Comparison of ENCODE assay signal across 30 cellular contexts in genomic region chr1:111455642-111456031, GRCh38. TPM values are rescaled to one million over a fixed set of nuclear protein-coding genes. Genes with fewer than 3 reads are reported as not detected.
DNase-seq lines count a peak whose midpoint lies in the region; ATAC-seq, FAIRE-seq and TF ChIP-seq lines count a peak whose summit lies in the region.
"Had no signal": no experiment of that assay in that cellular context is flagged by ENCODE, and none has a peak within 500 bp of the region (broad histone marks: within the 10 kb centered on the region; RNA-seq: fewer than 3 reads in every experiment).

No MANE protein-coding gene starts in this region.

- H3K4me3 Mint-ChIP-seq in activated T-cell treated with anti-CD3 and anti-CD28 coated beads, Interleukin-2, amount 50 U/mL, for 72 hours, result peak overlapping the region in 1 of 2 donors; percentile 83
- H3K4me3 Mint-ChIP-seq in activated naive CD8-positive, alpha-beta T cell treated with anti-CD3 and anti-CD28 coated beads, Interleukin-2, amount 10 ng/mL, durations not matched to agents 7 days and 5 days, result peak overlapping the region; percentile 81
- H3K4me3 Mint-ChIP-seq in stimulated activated effector memory CD8-positive, alpha-beta T cell treated with anti-CD3 and anti-CD28 coated beads, Interleukin-12 subunit alpha, Interleukin-12 subunit beta, amount 100 ng/mL, for 72 hours, result peak overlapping the region; percentile 31
- H3K4me3 Mint-ChIP-seq: GM23338 had no signal

- ATAC-seq in activated T-cell treated with anti-CD3 and anti-CD28 coated beads, Interleukin-2, amount 50 U/mL, for 72 hours (replicated peaks in 1 of 2), result no peak
- no peak for ATAC-seq in activated naive CD8-positive, alpha-beta T cell treated with anti-CD3 and anti-CD28 coated beads, Interleukin-2, amount 10 ng/mL, durations not matched to agents 7 days and 5 days (ENCODE audit: low read depth)
- no peak for ATAC-seq in stimulated activated effector memory CD8-positive, alpha-beta T cell treated with anti-CD3 and anti-CD28 coated beads, Interleukin-12 subunit alpha, Interleukin-12 subunit beta, amount 100 ng/mL, for 72 hours
- no peak for ATAC-seq in HepG2
- ATAC-seq: GM23338, right lobe of liver, upper lobe of right lung had no signal

- H3K4me1 ChIP-seq in OCI-LY3 (ENCODE audit: low read length) (peaks cover 30% of the 10 kb centered on the region), HepG2 (ENCODE audit: insufficient read depth, low read length) (peaks cover 14% of the 10 kb centered on the region)
- H3K4me1 ChIP-seq: colonic mucosa had no signal

- peak overlapping the region; percentile 95 for H3K27ac Mint-ChIP-seq in activated T-cell treated with anti-CD3 and anti-CD28 coated beads, Interleukin-2, amount 50 U/mL, for 72 hours
- peak overlapping the region; percentile 42 for H3K27ac Mint-ChIP-seq in activated naive CD8-positive, alpha-beta T cell treated with anti-CD3 and anti-CD28 coated beads, Interleukin-2, amount 10 ng/mL, durations not matched to agents 7 days and 5 days
- peak overlapping the region; percentile 46 for H3K27ac Mint-ChIP-seq in stimulated activated effector memory CD8-positive, alpha-beta T cell treated with anti-CD3 and anti-CD28 coated beads, Interleukin-12 subunit alpha, Interleukin-12 subunit beta, amount 100 ng/mL, for 72 hours
- H3K27ac Mint-ChIP-seq: GM23338, progenitor cell of endocrine pancreas had no signal

- H3K4me3 ChIP-seq in OCI-LY3 (ENCODE audit: low read length) (no peak overlapping the region), HepG2 (replicated peaks in 1 of 3; ENCODE audit: insufficient read depth in 1 of 3, low read depth in 2 of 3, low read length in 3 of 3) (no peak overlapping the region)
- H3K4me3 ChIP-seq: colonic mucosa, GM23338, right lobe of liver, suprapubic skin, upper lobe of right lung had no signal

- BruUV-seq in HepG2 (replicated peaks; lab: Mats Ljungman, UMichigan), result no TSS peak

- H3K27ac ChIP-seq in OCI-LY3 (ENCODE audit: low read length) (peak overlapping the region; percentile 47), HepG2 (ENCODE audit: extremely low read length, insufficient read depth, low read length) (no peak overlapping the region)
- H3K27ac ChIP-seq: colonic mucosa, right lobe of liver, suprapubic skin, upper lobe of right lung had no signal

- DNase-seq in activated T-cell treated with anti-CD3 and anti-CD28 coated beads, Interleukin-2, amount 50 U/mL, for 72 hours, result no peak
- DNase-seq in activated T-cell treated with anti-CD3 and anti-CD28 coated beads, Interleukin-2, amount 50 U/mL, for 1 hour, result no peak
- no peak for DNase-seq in activated naive CD8-positive, alpha-beta T cell treated with anti-CD3 and anti-CD28 coated beads, Interleukin-2, amount 10 ng/mL, durations not matched to agents 7 days and 5 days
- DNase-seq in stimulated activated effector memory CD8-positive, alpha-beta T cell treated with anti-CD3 and anti-CD28 coated beads, Interleukin-12 subunit alpha, Interleukin-12 subunit beta, amount 100 ng/mL, for 72 hours (ENCODE audit: low spot score in 2 of 2), result no peak
- DNase-seq in GM10248 (ENCODE audit: extremely low spot score), result no peak
- DNase-seq in HepG2 (ENCODE audit: low spot score), result no peak
- DNase-seq in pons (ENCODE audit: low spot score), result no peak
- DNase-seq: activated CD4-positive, alpha-beta T cell treated with anti-CD3 and anti-CD28 coated beads for 48 hours; activated naive CD4-positive, alpha-beta T cell; aorta; C1 segment of cervical spinal cord; colonic mucosa; effector memory CD4-positive, alpha-beta T cell; erythroblast; NCI-H1436 treated with DMSO at 0.1 percent for 48 hours; NCI-H2107; NCI-H446; NCI-H774; right lobe of liver; stimulated activated CD4-positive, alpha-beta T cell treated with anti-CD3 and anti-CD28 coated beads, Interleukin-2, amount 100 ng/mL, for 48 hours; upper lobe of right lung had no signal

- no peaks in the 10 kb centered on the region for H3K27me3 Mint-ChIP-seq in activated T-cell treated with anti-CD3 and anti-CD28 coated beads, Interleukin-2, amount 50 U/mL, for 72 hours (ENCODE audit: low read depth)
- no peaks in the 10 kb centered on the region for H3K27me3 Mint-ChIP-seq in activated naive CD8-positive, alpha-beta T cell treated with anti-CD3 and anti-CD28 coated beads, Interleukin-2, amount 10 ng/mL, durations not matched to agents 7 days and 5 days
- H3K27me3 Mint-ChIP-seq: progenitor cell of endocrine pancreas had no signal

- H3K79me2 ChIP-seq in OCI-LY3 (ENCODE audit: low read length) (peaks cover 42% of the 10 kb centered on the region), HepG2 (ENCODE audit: insufficient read depth, low read length) (peaks cover 17% of the 10 kb centered on the region)

- peaks cover 14 to 41% of the 10 kb centered on the region in 2 donors for H3K36me3 Mint-ChIP-seq in activated T-cell treated with anti-CD3 and anti-CD28 coated beads, Interleukin-2, amount 50 U/mL, for 72 hours (ENCODE audit: insufficient read depth in 2 of 2)
- peaks cover 62% of the 10 kb centered on the region for H3K36me3 Mint-ChIP-seq in activated naive CD8-positive, alpha-beta T cell treated with anti-CD3 and anti-CD28 coated beads, Interleukin-2, amount 10 ng/mL, durations not matched to agents 7 days and 5 days
- peaks cover 92% of the 10 kb centered on the region for H3K36me3 Mint-ChIP-seq in stimulated activated effector memory CD8-positive, alpha-beta T cell treated with anti-CD3 and anti-CD28 coated beads, Interleukin-12 subunit alpha, Interleukin-12 subunit beta, amount 100 ng/mL, for 72 hours

- H3K36me3 ChIP-seq in OCI-LY3 (replicated peaks; ENCODE audit: low read depth, low read length) (peaks cover 30% of the 10 kb centered on the region), HepG2 (replicated peaks in 1 of 2; ENCODE audit: control insufficient read depth in 1 of 2, insufficient read depth in 2 of 2, low read length in 2 of 2) (peaks cover 5 to 60% of the 10 kb centered on the region in 2 experiments)

- peaks cover 54% of the 10 kb centered on the region for H3K4me1 Mint-ChIP-seq in activated T-cell treated with anti-CD3 and anti-CD28 coated beads, Interleukin-2, amount 50 U/mL, for 72 hours (ENCODE audit: low read depth)
- peaks cover 54% of the 10 kb centered on the region for H3K4me1 Mint-ChIP-seq in activated naive CD8-positive, alpha-beta T cell treated with anti-CD3 and anti-CD28 coated beads, Interleukin-2, amount 10 ng/mL, durations not matched to agents 7 days and 5 days
- peaks cover 55% of the 10 kb centered on the region for H3K4me1 Mint-ChIP-seq in stimulated activated effector memory CD8-positive, alpha-beta T cell treated with anti-CD3 and anti-CD28 coated beads, Interleukin-12 subunit alpha, Interleukin-12 subunit beta, amount 100 ng/mL, for 72 hours

- no peaks in the 10 kb centered on the region for H3K9me3 Mint-ChIP-seq in activated T-cell treated with anti-CD3 and anti-CD28 coated beads, Interleukin-2, amount 50 U/mL, for 72 hours
- no peaks in the 10 kb centered on the region for H3K9me3 Mint-ChIP-seq in activated naive CD8-positive, alpha-beta T cell treated with anti-CD3 and anti-CD28 coated beads, Interleukin-2, amount 10 ng/mL, durations not matched to agents 7 days and 5 days
- no peaks in the 10 kb centered on the region for H3K9me3 Mint-ChIP-seq in stimulated activated effector memory CD8-positive, alpha-beta T cell treated with anti-CD3 and anti-CD28 coated beads, Interleukin-12 subunit alpha, Interleukin-12 subunit beta, amount 100 ng/mL, for 72 hours
- H3K9me3 Mint-ChIP-seq: GM23338 had no signal

- intact Hi-C loops in HepG2 (cut with micrococcal nuclease; ENCODE audit: unreplicated experiment), result no loop called here

- no peak for FAIRE-seq in HepG2 (lab: Jason Lieb, UNC)

- TF ChIP-seq CTCF in OCI-LY3 (IDR thresholded peaks at IDR 0.05; ENCODE audit: low read depth, low read length) (no peak), GM10248 (IDR thresholded peaks at IDR 0.05; ENCODE audit: control extremely low read depth, extremely low read depth, low read depth, missing control alignments) (no peak), HepG2 (CRISPR knock-in tag; IDR thresholded peaks at IDR 0.05) (no peak)

- TF ChIP-seq RAD21 in HepG2 (CRISPR knock-in tag; IDR thresholded peaks at IDR 0.05), result no peak

- peak overlapping the region; percentile 54 for H3K4me2 ChIP-seq in OCI-LY3 (ENCODE audit: low read length)
- no peak overlapping the region for H3K4me2 ChIP-seq in HepG2 (ENCODE audit: low read depth, low read length)
- H3K4me2 ChIP-seq: GM23338 had no signal

- H2AFZ ChIP-seq in OCI-LY3 (ENCODE audit: low read depth, low read length) (no peak overlapping the region), HepG2 (ENCODE audit: low read length) (no peak overlapping the region)
- H2AFZ ChIP-seq: GM23338 had no signal

- in situ Hi-C loops in HepG2 (cut with HindIII; ENCODE audit: extremely low pct_ligation_motif_present, low pct_unique_long_range_greater_than_20kb), result no loop called here

- H4K20me1 ChIP-seq in OCI-LY3 (ENCODE audit: insufficient read depth, low read length) (0 out of 2 replicates have a peak, but pooled peaks cover 3% of the 10 kb centered on the region), HepG2 (ENCODE audit: insufficient read depth, low read length) (no peaks in the 10 kb centered on the region)

- no peak for TF ChIP-seq POLR2A in HepG2 (IDR thresholded peaks at IDR 0.05; ENCODE audit: insufficient read depth in 1 of 2, low read depth in 2 of 2, low read length in 2 of 2)

- CTCF ChIA-PET in GM10248 (lab: Yijun Ruan, JAX), result no interaction called here
- CTCF ChIA-PET in HepG2 (lab: Yijun Ruan, JAX; ENCODE audit: low intra/inter-chr PET ratio, low total read pairs), result no interaction called here

- TF ChIP-seq EP300 in HepG2 (IDR thresholded peaks at IDR 0.05; ENCODE audit: low read depth in 2 of 2, low read length in 2 of 2), result no peak
- TF ChIP-seq EP300 in HepG2 (CRISPR knock-in tag; IDR thresholded peaks at IDR 0.05; ENCODE audit: borderline replicate concordance), result no peak

- H3K9me3 ChIP-seq in OCI-LY3 (ENCODE audit: insufficient read depth, low read length) (no peaks in the 10 kb centered on the region), HepG2 (ENCODE audit: low read length) (no peaks in the 10 kb centered on the region)
- H3K9me3 ChIP-seq: colonic mucosa, right lobe of liver, suprapubic skin, upper lobe of right lung had no signal

- H3K27me3 ChIP-seq in OCI-LY3 (ENCODE audit: low read depth, low read length), result no peaks in the 10 kb centered on the region
- no peaks in the 10 kb centered on the region for H3K27me3 ChIP-seq in HepG2 (ENCODE audit: control insufficient read depth in 1 of 2, insufficient read depth in 2 of 2, low read length in 2 of 2)
- H3K27me3 ChIP-seq: colonic mucosa, right lobe of liver, suprapubic skin, upper lobe of right lung had no signal

- H3K9ac ChIP-seq in OCI-LY3 (ENCODE audit: low read length) (no peak overlapping the region), HepG2 (ENCODE audit: insufficient read depth, low read depth, low read length) (no peak overlapping the region)

- POLR2A ChIA-PET in activated naive CD8-positive, alpha-beta T cell treated with anti-CD3 and anti-CD28 coated beads, Interleukin-2, amount 10 ng/mL, durations not matched to agents 7 days and 5 days (lab: Charles Lee), result no interaction called here
- POLR2A ChIA-PET in GM10248 (lab: Yijun Ruan, JAX), result no interaction called here
- POLR2A ChIA-PET in HepG2 (lab: Yijun Ruan, JAX), result no interaction called here

- WGBS in HepG2 (ENCODE audit: low lambda C conversion rate), result 95% methylated on average over 3 of the region's 3 CpGs

RNA-seq across cellular contexts. Expression of gene ATP5PB, which starts 6.4 kb away (rescaled TPM):
- total RNA-seq in activated T-cell treated with anti-CD3 and anti-CD28 coated beads, Interleukin-2, amount 50 U/mL, for 72 hours, result 100 to 1,000 TPM; 203 to 245 TPM
- total RNA-seq in activated naive CD8-positive, alpha-beta T cell treated with anti-CD3 and anti-CD28 coated beads, Interleukin-2, amount 10 ng/mL, durations not matched to agents 7 days and 5 days, result 100 to 1,000 TPM; 259 to 260 TPM
- 541 and 772 TPM in 2 replicates for total RNA-seq in HepG2 (2016; rRNA removed; fragmentation: Illumina TruSeq; extraction: Trizol)
- 74.4 and 81.4 TPM in 2 replicates for total RNA-seq in HepG2 (2016; cell fraction: cytosol; rRNA removed; fragmentation: Illumina TruSeq; extraction: Trizol; ENCODE audit: low read depth)
- total RNA-seq in HepG2 (2016; cell fraction: insoluble cytoplasmic fraction; rRNA removed; fragmentation: Illumina TruSeq; extraction: Trizol), result 539 and 786 TPM in 2 replicates
- 177 and 193 TPM in 2 replicates for total RNA-seq in HepG2 (2016; cell fraction: membrane; rRNA removed; fragmentation: Illumina TruSeq; extraction: Trizol)
- total RNA-seq in HepG2 (2016; cell fraction: nucleus; rRNA removed; fragmentation: Illumina TruSeq; extraction: Trizol), result 163 and 174 TPM in 2 replicates
- 209 and 297 TPM in 2 replicates for polyA plus RNA-seq in HepG2 (2011; rRNA removed)
- 185 and 234 TPM in 2 replicates for polyA plus RNA-seq in HepG2 (2011; cell fraction: cytosol; rRNA removed)
- 41.9 and 44.4 TPM in 2 replicates for polyA plus RNA-seq in HepG2 (2011; cell fraction: nucleus; rRNA removed)
- polyA plus RNA-seq in HepG2 (2012), result 196 and 251 TPM in 2 replicates
- polyA plus RNA-seq in HepG2 (2016; cell fraction: cytosol; fragmentation: Illumina TruSeq; extraction: Trizol; ENCODE audit: low read depth), result 96.2 and 101 TPM in 2 replicates
- 672 and 700 TPM in 2 replicates for polyA plus RNA-seq in HepG2 (2016; cell fraction: insoluble cytoplasmic fraction; fragmentation: Illumina TruSeq; extraction: Trizol; ENCODE audit: low read depth)
- polyA plus RNA-seq in HepG2 (2016; cell fraction: membrane; fragmentation: Illumina TruSeq; extraction: Trizol; ENCODE audit: low read depth), result 146 and 153 TPM in 2 replicates
- polyA plus RNA-seq in HepG2 (2016; cell fraction: nucleus; fragmentation: Illumina TruSeq; extraction: Trizol; ENCODE audit: insufficient read depth, low read depth), result 225 and 252 TPM in 2 replicates
- 137 and 342 TPM in 2 replicates for polyA minus RNA-seq in HepG2 (2011; rRNA and poly(A)+ RNA removed; ENCODE audit: low replicate concordance)
- 103 and 109 TPM in 2 replicates for polyA minus RNA-seq in HepG2 (2011; cell fraction: cytosol; rRNA and poly(A)+ RNA removed)
- 22.0 and 30.5 TPM in 2 replicates for polyA minus RNA-seq in HepG2 (2011; cell fraction: nucleus; rRNA and poly(A)+ RNA removed)

RNA-seq across cellular contexts. Expression of gene WDR77, which starts 6.6 kb away (rescaled TPM):
- 10 to 100 TPM; 15.7 to 21.5 TPM for total RNA-seq in activated T-cell treated with anti-CD3 and anti-CD28 coated beads, Interleukin-2, amount 50 U/mL, for 72 hours
- 10 to 100 TPM; 35.7 to 35.9 TPM for total RNA-seq in activated naive CD8-positive, alpha-beta T cell treated with anti-CD3 and anti-CD28 coated beads, Interleukin-2, amount 10 ng/mL, durations not matched to agents 7 days and 5 days
- total RNA-seq in HepG2 (2016; rRNA removed; fragmentation: Illumina TruSeq; extraction: Trizol), result 90.6 and 93.3 TPM in 2 replicates
- total RNA-seq in HepG2 (2016; cell fraction: cytosol; rRNA removed; fragmentation: Illumina TruSeq; extraction: Trizol; ENCODE audit: low read depth), result 10.9 and 11.3 TPM in 2 replicates
- 90.6 and 93.0 TPM in 2 replicates for total RNA-seq in HepG2 (2016; cell fraction: insoluble cytoplasmic fraction; rRNA removed; fragmentation: Illumina TruSeq; extraction: Trizol)
- total RNA-seq in HepG2 (2016; cell fraction: membrane; rRNA removed; fragmentation: Illumina TruSeq; extraction: Trizol), result 27.9 and 29.9 TPM in 2 replicates
- total RNA-seq in HepG2 (2016; cell fraction: nucleus; rRNA removed; fragmentation: Illumina TruSeq; extraction: Trizol), result 45.5 and 50.4 TPM in 2 replicates
- 96.3 and 108 TPM in 2 replicates for polyA plus RNA-seq in HepG2 (2011; rRNA removed)
- polyA plus RNA-seq in HepG2 (2011; cell fraction: cytosol; rRNA removed), result 79.1 and 89.1 TPM in 2 replicates
- 150 and 155 TPM in 2 replicates for polyA plus RNA-seq in HepG2 (2011; cell fraction: nucleus; rRNA removed)
- polyA plus RNA-seq in HepG2 (2012), result 29.9 and 30.8 TPM in 2 replicates
- 10.9 and 11.6 TPM in 2 replicates for polyA plus RNA-seq in HepG2 (2016; cell fraction: cytosol; fragmentation: Illumina TruSeq; extraction: Trizol; ENCODE audit: low read depth)
- polyA plus RNA-seq in HepG2 (2016; cell fraction: insoluble cytoplasmic fraction; fragmentation: Illumina TruSeq; extraction: Trizol; ENCODE audit: low read depth), result 83.1 and 89.4 TPM in 2 replicates
- polyA plus RNA-seq in HepG2 (2016; cell fraction: membrane; fragmentation: Illumina TruSeq; extraction: Trizol; ENCODE audit: low read depth), result 20.8 and 22.9 TPM in 2 replicates
- 63.2 and 65.3 TPM in 2 replicates for polyA plus RNA-seq in HepG2 (2016; cell fraction: nucleus; fragmentation: Illumina TruSeq; extraction: Trizol; ENCODE audit: insufficient read depth, low read depth)
- polyA minus RNA-seq in HepG2 (2011; rRNA and poly(A)+ RNA removed; ENCODE audit: low replicate concordance), result 267 TPM in 2 replicates
- 35.8 and 44.4 TPM in 2 replicates for polyA minus RNA-seq in HepG2 (2011; cell fraction: cytosol; rRNA and poly(A)+ RNA removed)
- 51.8 and 62.4 TPM in 2 replicates for polyA minus RNA-seq in HepG2 (2011; cell fraction: nucleus; rRNA and poly(A)+ RNA removed)

RNA-seq across cellular contexts. Expression of gene C1orf162, which starts 18.1 kb away (rescaled TPM):
- 10 to 100 TPM; 11.4 to 11.7 TPM for total RNA-seq in activated T-cell treated with anti-CD3 and anti-CD28 coated beads, Interleukin-2, amount 50 U/mL, for 72 hours
- 10 to 100 TPM; 31.6 to 33.6 TPM for total RNA-seq in activated naive CD8-positive, alpha-beta T cell treated with anti-CD3 and anti-CD28 coated beads, Interleukin-2, amount 10 ng/mL, durations not matched to agents 7 days and 5 days
- total RNA-seq in HepG2 (2016; rRNA removed; fragmentation: Illumina TruSeq; extraction: Trizol), result 0.27 TPM in 1 of 2 replicates, not detected in the other
- not detected in 2 replicates for total RNA-seq in HepG2 (2016; cell fraction: cytosol; rRNA removed; fragmentation: Illumina TruSeq; extraction: Trizol; ENCODE audit: low read depth)
- total RNA-seq in HepG2 (2016; cell fraction: insoluble cytoplasmic fraction; rRNA removed; fragmentation: Illumina TruSeq; extraction: Trizol), result 0.28 TPM in 1 of 2 replicates, not detected in the other
- total RNA-seq in HepG2 (2016; cell fraction: membrane; rRNA removed; fragmentation: Illumina TruSeq; extraction: Trizol), result 0.10 and 0.12 TPM in 2 replicates
- total RNA-seq in HepG2 (2016; cell fraction: nucleus; rRNA removed; fragmentation: Illumina TruSeq; extraction: Trizol), result 0.22 and 0.81 TPM in 2 replicates
- polyA plus RNA-seq in HepG2 (2011; rRNA removed), result 0.61 and 0.89 TPM in 2 replicates
- polyA plus RNA-seq in HepG2 (2011; cell fraction: cytosol; rRNA removed), result 0.15 and 0.34 TPM in 2 replicates
- 2.7 and 3.0 TPM in 2 replicates for polyA plus RNA-seq in HepG2 (2011; cell fraction: nucleus; rRNA removed)
- 0.66 and 0.83 TPM in 2 replicates for polyA plus RNA-seq in HepG2 (2012)
- polyA plus RNA-seq in HepG2 (2016; cell fraction: cytosol; fragmentation: Illumina TruSeq; extraction: Trizol; ENCODE audit: low read depth), result 0.16 and 0.20 TPM in 2 replicates
- not detected in 2 replicates for polyA plus RNA-seq in HepG2 (2016; cell fraction: insoluble cytoplasmic fraction; fragmentation: Illumina TruSeq; extraction: Trizol; ENCODE audit: low read depth)
- polyA plus RNA-seq in HepG2 (2016; cell fraction: membrane; fragmentation: Illumina TruSeq; extraction: Trizol; ENCODE audit: low read depth), result 0.19 and 0.20 TPM in 2 replicates
- polyA plus RNA-seq in HepG2 (2016; cell fraction: nucleus; fragmentation: Illumina TruSeq; extraction: Trizol; ENCODE audit: insufficient read depth, low read depth), result 0.85 and 1.2 TPM in 2 replicates
- polyA minus RNA-seq in HepG2 (2011; rRNA and poly(A)+ RNA removed; ENCODE audit: low replicate concordance), result 0.33 TPM in 1 of 2 replicates, not detected in the other
- polyA minus RNA-seq in HepG2 (2011; cell fraction: cytosol; rRNA and poly(A)+ RNA removed), result not detected in 2 replicates
- polyA minus RNA-seq in HepG2 (2011; cell fraction: nucleus; rRNA and poly(A)+ RNA removed), result 1.4 and 1.9 TPM in 2 replicates
- total RNA-seq: SK-MEL-5 had no signal

RNA-seq across cellular contexts. Expression of gene OVGP1, which starts 28.1 kb away (rescaled TPM):
- total RNA-seq in activated T-cell treated with anti-CD3 and anti-CD28 coated beads, Interleukin-2, amount 50 U/mL, for 72 hours, result 1 to 10 TPM; 5.1 to 7.2 TPM
- 1 to 10 TPM; 2.3 to 3.4 TPM for total RNA-seq in activated naive CD8-positive, alpha-beta T cell treated with anti-CD3 and anti-CD28 coated beads, Interleukin-2, amount 10 ng/mL, durations not matched to agents 7 days and 5 days
- 1.2 TPM in 2 replicates for total RNA-seq in HepG2 (2016; rRNA removed; fragmentation: Illumina TruSeq; extraction: Trizol)
- total RNA-seq in HepG2 (2016; cell fraction: cytosol; rRNA removed; fragmentation: Illumina TruSeq; extraction: Trizol; ENCODE audit: low read depth), result 0.44 and 0.61 TPM in 2 replicates
- 0.80 and 1.6 TPM in 2 replicates for total RNA-seq in HepG2 (2016; cell fraction: insoluble cytoplasmic fraction; rRNA removed; fragmentation: Illumina TruSeq; extraction: Trizol)
- 0.62 and 0.65 TPM in 2 replicates for total RNA-seq in HepG2 (2016; cell fraction: membrane; rRNA removed; fragmentation: Illumina TruSeq; extraction: Trizol)
- total RNA-seq in HepG2 (2016; cell fraction: nucleus; rRNA removed; fragmentation: Illumina TruSeq; extraction: Trizol), result 1.6 and 2.0 TPM in 2 replicates
- 3.3 and 4.8 TPM in 2 replicates for polyA plus RNA-seq in HepG2 (2011; rRNA removed)
- polyA plus RNA-seq in HepG2 (2011; cell fraction: cytosol; rRNA removed), result 1.9 and 2.8 TPM in 2 replicates
- 12.2 and 15.0 TPM in 2 replicates for polyA plus RNA-seq in HepG2 (2011; cell fraction: nucleus; rRNA removed)
- polyA plus RNA-seq in HepG2 (2012), result 4.0 and 6.1 TPM in 2 replicates
- polyA plus RNA-seq in HepG2 (2016; cell fraction: cytosol; fragmentation: Illumina TruSeq; extraction: Trizol; ENCODE audit: low read depth), result 0.34 and 0.42 TPM in 2 replicates
- 0.85 and 1.1 TPM in 2 replicates for polyA plus RNA-seq in HepG2 (2016; cell fraction: insoluble cytoplasmic fraction; fragmentation: Illumina TruSeq; extraction: Trizol; ENCODE audit: low read depth)
- 0.45 and 0.49 TPM in 2 replicates for polyA plus RNA-seq in HepG2 (2016; cell fraction: membrane; fragmentation: Illumina TruSeq; extraction: Trizol; ENCODE audit: low read depth)
- 3.2 and 3.9 TPM in 2 replicates for polyA plus RNA-seq in HepG2 (2016; cell fraction: nucleus; fragmentation: Illumina TruSeq; extraction: Trizol; ENCODE audit: insufficient read depth, low read depth)
- 3.5 and 4.7 TPM in 2 replicates for polyA minus RNA-seq in HepG2 (2011; rRNA and poly(A)+ RNA removed; ENCODE audit: low replicate concordance)
- 1.1 and 1.6 TPM in 2 replicates for polyA minus RNA-seq in HepG2 (2011; cell fraction: cytosol; rRNA and poly(A)+ RNA removed)
- polyA minus RNA-seq in HepG2 (2011; cell fraction: nucleus; rRNA and poly(A)+ RNA removed), result 7.1 and 10.3 TPM in 2 replicates
- total RNA-seq: RPMI7951 had no signal

RNA-seq across cellular contexts. Expression of gene ADORA3, which starts 47.8 kb away (rescaled TPM):
- total RNA-seq in activated T-cell treated with anti-CD3 and anti-CD28 coated beads, Interleukin-2, amount 50 U/mL, for 72 hours, result under 1 TPM in 1 of 2 donors, not detected in 1; 0.58 TPM
- under 1 TPM in 1 of 2 experiments, not detected in 1; 0.20 TPM for total RNA-seq in activated naive CD8-positive, alpha-beta T cell treated with anti-CD3 and anti-CD28 coated beads, Interleukin-2, amount 10 ng/mL, durations not matched to agents 7 days and 5 days
- total RNA-seq in HepG2 (2016; rRNA removed; fragmentation: Illumina TruSeq; extraction: Trizol), result not detected in 2 replicates
- not detected in 2 replicates for total RNA-seq in HepG2 (2016; cell fraction: cytosol; rRNA removed; fragmentation: Illumina TruSeq; extraction: Trizol; ENCODE audit: low read depth)
- not detected in 2 replicates for total RNA-seq in HepG2 (2016; cell fraction: insoluble cytoplasmic fraction; rRNA removed; fragmentation: Illumina TruSeq; extraction: Trizol)
- not detected in 2 replicates for total RNA-seq in HepG2 (2016; cell fraction: membrane; rRNA removed; fragmentation: Illumina TruSeq; extraction: Trizol)
- total RNA-seq in HepG2 (2016; cell fraction: nucleus; rRNA removed; fragmentation: Illumina TruSeq; extraction: Trizol), result not detected in 2 replicates
- 0.09 TPM in 1 of 2 replicates, not detected in the other for polyA plus RNA-seq in HepG2 (2011; rRNA removed)
- polyA plus RNA-seq in HepG2 (2011; cell fraction: cytosol; rRNA removed), result 0.04 TPM in 1 of 2 replicates, not detected in the other
- polyA plus RNA-seq in HepG2 (2011; cell fraction: nucleus; rRNA removed), result not detected in 2 replicates
- not detected in 2 replicates for polyA plus RNA-seq in HepG2 (2012)
- polyA plus RNA-seq in HepG2 (2016; cell fraction: cytosol; fragmentation: Illumina TruSeq; extraction: Trizol; ENCODE audit: low read depth), result not detected in 2 replicates
- polyA plus RNA-seq in HepG2 (2016; cell fraction: insoluble cytoplasmic fraction; fragmentation: Illumina TruSeq; extraction: Trizol; ENCODE audit: low read depth), result not detected in 2 replicates
- not detected in 2 replicates for polyA plus RNA-seq in HepG2 (2016; cell fraction: membrane; fragmentation: Illumina TruSeq; extraction: Trizol; ENCODE audit: low read depth)
- not detected in 2 replicates for polyA plus RNA-seq in HepG2 (2016; cell fraction: nucleus; fragmentation: Illumina TruSeq; extraction: Trizol; ENCODE audit: insufficient read depth, low read depth)
- polyA minus RNA-seq in HepG2 (2011; rRNA and poly(A)+ RNA removed; ENCODE audit: low replicate concordance), result 0.44 TPM in 1 of 2 replicates, not detected in the other
- polyA minus RNA-seq in HepG2 (2011; cell fraction: cytosol; rRNA and poly(A)+ RNA removed), result not detected in 2 replicates
- polyA minus RNA-seq in HepG2 (2011; cell fraction: nucleus; rRNA and poly(A)+ RNA removed), result not detected in 2 replicates
- total RNA-seq: GM23338; kidney epithelial cell; lung microvascular endothelial cell; progenitor cell of endocrine pancreas; RPMI7951; SK-MEL-5; T-helper 1 cell treated with Interleukin-12 subunit alpha and Interleukin-12 subunit beta and Interleukin-4 antibody, amounts not matched to agents 30 ng/mL and 1 ng/mL, for 36 hours had no signal
- polyA plus RNA-seq: GM23338 had no signal

Comparison
In these comparisons a context has a peak if more than half of its experiments do, and no peak if none do; other contexts are left out.
1. H3K27ac Mint-ChIP-seq: peak in every context shown above with its lines; median percentile 95 in activated T-cell treated with anti-CD3 and anti-CD28 coated beads, Interleukin-2, amount 50 U/mL, for 72 hours; 46 in stimulated activated effector memory CD8-positive, alpha-beta T cell treated with anti-CD3 and anti-CD28 coated beads, Interleukin-12 subunit alpha, Interleukin-12 subunit beta, amount 100 ng/mL, for 72 hours; 42 in activated naive CD8-positive, alpha-beta T cell treated with anti-CD3 and anti-CD28 coated beads, Interleukin-2, amount 10 ng/mL, durations not matched to agents 7 days and 5 days.